ENCODE assay signal across 21 cellular contexts in genomic region chr17:27049104-27049784, GRCh38.
DNase-seq lines count a peak whose midpoint lies in the region; ATAC-seq and TF ChIP-seq lines count a peak whose summit lies in the region.
"Had no signal": no experiment of that assay in that cellular context is flagged by ENCODE, and none has a peak within 500 bp of the region (broad histone marks: within the 10 kb centered on the region; RNA-seq: fewer than 3 reads in every experiment).

No MANE protein-coding gene starts in this region.

- no peaks in the 10 kb centered on the region for H3K9me3 Mint-ChIP-seq in activated T-cell treated with anti-CD3 and anti-CD28 coated beads, Interleukin-2, amount 50 U/mL, for 4 hours

- no peaks in the 10 kb centered on the region for H3K4me1 ChIP-seq in RWPE2 (ENCODE audit: insufficient read depth, poor library complexity, severe bottlenecking)
- H3K4me1 ChIP-seq in hepatocyte (ENCODE audit: insufficient read depth): no peaks in the 10 kb centered on the region
- no peaks in the 10 kb centered on the region for H3K4me1 ChIP-seq in vagina
- H3K4me1 ChIP-seq: adrenal gland, gastrocnemius medialis, psoas muscle, spleen had no signal

- H3K36me3 ChIP-seq in RWPE2 (ENCODE audit: low read depth): no peaks in the 10 kb centered on the region
- H3K36me3 ChIP-seq in hepatocyte (replicated peaks; ENCODE audit: insufficient read depth, low read depth): no peaks in the 10 kb centered on the region
- no peaks in the 10 kb centered on the region for H3K36me3 ChIP-seq in vagina
- H3K36me3 ChIP-seq: adrenal gland, gastrocnemius medialis, spleen had no signal

- WGBS in hepatocyte (ENCODE audit: low lambda C conversion rate, missing lambda C conversion rate): 54% methylated on average over 3 of the region's 3 CpGs

- no peaks in the 10 kb centered on the region for H3K4me1 Mint-ChIP-seq in activated T-cell treated with anti-CD3 and anti-CD28 coated beads, Interleukin-2, amount 50 U/mL, for 4 hours (ENCODE audit: low read depth)
- H3K4me1 Mint-ChIP-seq: CD4-positive, alpha-beta memory T cell; T-helper 17 cell had no signal

- no peaks in the 10 kb centered on the region for H3K36me3 Mint-ChIP-seq in activated T-cell treated with anti-CD3 and anti-CD28 coated beads, Interleukin-2, amount 50 U/mL, for 4 hours (ENCODE audit: insufficient read depth)
- H3K36me3 Mint-ChIP-seq: CD4-positive, alpha-beta memory T cell had no signal

- no peak overlapping the region for H3K4me3 ChIP-seq in RWPE2 (ENCODE audit: severe bottlenecking)
- no peak overlapping the region for H3K4me3 ChIP-seq in hepatocyte
- no peak overlapping the region for H3K4me3 ChIP-seq in vagina
- H3K4me3 ChIP-seq: adrenal gland, gastrocnemius medialis, GM23248, psoas muscle, spleen had no signal

- peaks cover 10% of the 10 kb centered on the region for H3K27me3 Mint-ChIP-seq in activated T-cell treated with anti-CD3 and anti-CD28 coated beads, Interleukin-2, amount 50 U/mL, for 4 hours (ENCODE audit: low read depth)

- intact Hi-C loops in vagina (cut with DNase I): no loop called here

- H4K20me1 ChIP-seq in hepatocyte (ENCODE audit: insufficient read depth, poor library complexity, severe bottlenecking): no peaks in the 10 kb centered on the region

- H3K27me3 ChIP-seq in RWPE2 (ENCODE audit: insufficient read depth, poor library complexity, severe bottlenecking) (no peaks in the 10 kb centered on the region), hepatocyte (no peaks in the 10 kb centered on the region), vagina (no peaks in the 10 kb centered on the region)
- H3K27me3 ChIP-seq: adrenal gland, gastrocnemius medialis had no signal

- no peak overlapping the region for H2AFZ ChIP-seq in hepatocyte
- H2AFZ ChIP-seq: GM23248 had no signal

- H3K4me3 Mint-ChIP-seq in activated T-cell treated with anti-CD3 and anti-CD28 coated beads, Interleukin-2, amount 50 U/mL, for 4 hours: no peak overlapping the region
- H3K4me3 Mint-ChIP-seq: CD4-positive, alpha-beta memory T cell; T-helper 17 cell had no signal

- H3K27ac ChIP-seq in RWPE2 (ENCODE audit: poor library complexity, severe bottlenecking): no peak overlapping the region
- H3K27ac ChIP-seq in hepatocyte: no peak overlapping the region
- H3K27ac ChIP-seq in vagina: no peak overlapping the region
- H3K27ac ChIP-seq: adrenal gland, gastrocnemius medialis, GM23248, psoas muscle, spleen had no signal

- no peaks in the 10 kb centered on the region for H3K79me2 ChIP-seq in hepatocyte

- no peak for TF ChIP-seq CTCF in RWPE2 (IDR thresholded peaks at IDR 0.05; ENCODE audit: poor library complexity, severe bottlenecking)
- TF ChIP-seq CTCF in hepatocyte (IDR thresholded peaks at IDR 0.05; ENCODE audit: poor library complexity): no peak
- TF ChIP-seq CTCF in vagina (IDR thresholded peaks at IDR 0.05): no peak

- ATAC-seq in activated T-cell treated with anti-CD3 and anti-CD28 coated beads, Interleukin-2, amount 50 U/mL, for 4 hours: peak; percentile 50 to 62
- ATAC-seq in HG03432 (IDR thresholded peaks at IDR 0.05; ENCODE audit: unreplicated experiment) (peak; percentile 56), RWPE2 (ENCODE audit: low read depth) (peak; percentile 45; the same call in 2 of the 3 replicates), HG03039 (IDR thresholded peaks at IDR 0.05; ENCODE audit: unreplicated experiment) (no peak)
- ATAC-seq: gastrocnemius medialis, psoas muscle, T-helper 17 cell had no signal

- no peak for TF ChIP-seq POLR2A in vagina (IDR thresholded peaks at IDR 0.05)

- H3K9me2 ChIP-seq in hepatocyte (replicated peaks; ENCODE audit: insufficient read depth): no peaks in the 10 kb centered on the region

- no peak for DNase-seq in activated T-cell treated with anti-CD3 and anti-CD28 coated beads, Interleukin-2, amount 50 U/mL, for 4 hours
- no peak for DNase-seq in activated T-cell treated with anti-CD3 and anti-CD28 coated beads for 4 hours
- DNase-seq in RWPE2 (ENCODE audit: low spot score): no peak
- peak; percentile 0 to 4 for DNase-seq in stimulated activated CD8-positive, alpha-beta memory T cell treated with anti-CD3 and anti-CD28 coated beads, Interleukin-15, amount 100 ng/mL, for 48 hours (ENCODE audit: low read depth in 2 of 2)
- no peak for DNase-seq in hepatocyte (ENCODE audit: low spot score)
- DNase-seq in vagina (ENCODE audit: extremely low spot score in 2 of 2): no peak
- DNase-seq: adrenal gland; caudate nucleus; CD4-positive, alpha-beta memory T cell; DMS79 treated with DMSO at 0.1 percent for 48 hours; gastrocnemius medialis; GM23248; midbrain; MM.1S; NCI-H1930; NCI-H446 treated with DMSO at 0.1 percent for 48 hours; psoas muscle; spleen; T-helper 17 cell had no signal

- no peak overlapping the region for H3K4me2 ChIP-seq in hepatocyte

- no peaks in the 10 kb centered on the region for H3K9me3 ChIP-seq in RWPE2 (ENCODE audit: severe bottlenecking)
- no peaks in the 10 kb centered on the region for H3K9me3 ChIP-seq in hepatocyte (ENCODE audit: low read depth)
- H3K9me3 ChIP-seq in vagina: no peaks in the 10 kb centered on the region
- H3K9me3 ChIP-seq: adrenal gland, gastrocnemius medialis, psoas muscle had no signal

Comparison
In these comparisons a context has a peak if more than half of its experiments do, and no peak if none do; other contexts are left out.
1. DNase-seq: peak in stimulated activated CD8-positive, alpha-beta memory T cell treated with anti-CD3 and anti-CD28 coated beads, Interleukin-15, amount 100 ng/mL, for 48 hours (2 of 2); none in activated T-cell treated with anti-CD3 and anti-CD28 coated beads, Interleukin-2, amount 50 U/mL, for 4 hours (single experiment), activated T-cell treated with anti-CD3 and anti-CD28 coated beads for 4 hours (single experiment), RWPE2 (single experiment), hepatocyte (single experiment) and vagina (0 of 2).